36 cellular contexts compared by ENCODE assay signal in genomic region chr2:55438391-55439100, GRCh38.
"Had no signal": no experiment of that assay in that cellular context is flagged by ENCODE, and none has a peak within 500 bp of the region (broad histone marks: within the 10 kb centered on the region; RNA-seq: fewer than 3 reads in every experiment).

No MANE protein-coding gene starts in this region.

- H3K27ac Mint-ChIP-seq: activated B cell treated with CpG ODN at 0.5 μM for 24 hours; activated CD8-positive, alpha-beta memory T cell treated with anti-CD3 and anti-CD28 coated beads, Interleukin-2, amount 10 ng/mL, durations not matched to agents 7 days and 5 days; activated CD8-positive, alpha-beta T cell treated with anti-CD3 and anti-CD28 coated beads, Interleukin-2, amount 10 ng/mL, durations not matched to agents 7 days and 5 days; activated naive CD4-positive, alpha-beta T cell treated with anti-CD3 and anti-CD28 coated beads for 36 hours; activated naive CD4-positive, alpha-beta T cell treated with anti-CD3 and anti-CD28 coated beads, Interleukin-2, amount 50 U/mL, for 24 hours; activated naive CD8-positive, alpha-beta T cell treated with anti-CD3 and anti-CD28 coated beads for 36 hours; activated naive CD8-positive, alpha-beta T cell treated with anti-CD3 and anti-CD28 coated beads, Interleukin-2, amount 50 U/mL, for 24 hours; activated T-helper 1 cell treated with anti-CD3 and anti-CD28 coated beads, Interleukin-12 subunit alpha, Interleukin-12 subunit beta, Interleukin-2, Interleukin-4 antibody, amounts not matched to agents 30 ng/mL and 10 ng/mL and 1 ng/mL, durations not matched to agents 14 hours and 24 hours and 36 hours; activated T-helper 2 cell treated with anti-CD3 and anti-CD28 coated beads, Interferon-gamma antibody, Interleukin-2, Interleukin-4, amounts not matched to agents 10 μg/mL and 5 μg/mL and 100 μg/mL, durations not matched to agents 14 hours and 24 hours and 36 hours; effector memory CD8-positive, alpha-beta T cell; T-helper 17 cell had no signal

- H3K9me3 Mint-ChIP-seq: activated B cell treated with CpG ODN at 0.5 μM for 24 hours; activated naive CD4-positive, alpha-beta T cell treated with anti-CD3 and anti-CD28 coated beads for 36 hours; activated naive CD4-positive, alpha-beta T cell treated with anti-CD3 and anti-CD28 coated beads, Interleukin-2, amount 50 U/mL, for 24 hours; activated naive CD8-positive, alpha-beta T cell treated with anti-CD3 and anti-CD28 coated beads for 36 hours; activated naive CD8-positive, alpha-beta T cell treated with anti-CD3 and anti-CD28 coated beads, Interleukin-2, amount 50 U/mL, for 24 hours; activated T-helper 1 cell treated with anti-CD3 and anti-CD28 coated beads, Interleukin-12 subunit alpha, Interleukin-12 subunit beta, Interleukin-2, Interleukin-4 antibody, amounts not matched to agents 30 ng/mL and 10 ng/mL and 1 ng/mL, durations not matched to agents 14 hours and 24 hours and 36 hours; activated T-helper 2 cell treated with anti-CD3 and anti-CD28 coated beads, Interferon-gamma antibody, Interleukin-2, Interleukin-4, amounts not matched to agents 10 μg/mL and 5 μg/mL and 100 μg/mL, durations not matched to agents 14 hours and 24 hours and 36 hours; effector memory CD8-positive, alpha-beta T cell; T-helper 2 cell treated with Interferon-gamma antibody and Interleukin-4, amounts not matched to agents 5 μg/mL and 100 μg/mL, for 36 hours had no signal

- ATAC-seq: activated CD4-positive, CD25-positive, alpha-beta regulatory T cell treated with anti-CD3 and anti-CD28 coated beads, Interleukin-2, amount 50 U/mL, for 24 hours; activated CD8-positive, alpha-beta memory T cell treated with anti-CD3 and anti-CD28 coated beads, Interleukin-2, amount 10 ng/mL, durations not matched to agents 7 days and 5 days; activated CD8-positive, alpha-beta T cell treated with anti-CD3 and anti-CD28 coated beads, Interleukin-2, amount 10 ng/mL, durations not matched to agents 7 days and 5 days; activated naive CD8-positive, alpha-beta T cell treated with anti-CD3 and anti-CD28 coated beads, Interleukin-2, amount 50 U/mL, for 24 hours; body of pancreas; effector memory CD8-positive, alpha-beta T cell; foreskin keratinocyte; gastrocnemius medialis; T-helper 17 cell had no signal

- H3K36me3 ChIP-seq: adrenal gland, esophagus muscularis mucosa, gastrocnemius medialis, WERI-Rb-1 had no signal

- FAIRE-seq: colon had no signal

- H3K27me3 Mint-ChIP-seq: activated naive CD4-positive, alpha-beta T cell treated with anti-CD3 and anti-CD28 coated beads, Interleukin-2, amount 50 U/mL, for 24 hours; activated naive CD8-positive, alpha-beta T cell treated with anti-CD3 and anti-CD28 coated beads for 36 hours had no signal

- H3K36me3 Mint-ChIP-seq: activated CD8-positive, alpha-beta memory T cell treated with anti-CD3 and anti-CD28 coated beads, Interleukin-2, amount 10 ng/mL, durations not matched to agents 7 days and 5 days; activated naive CD8-positive, alpha-beta T cell treated with anti-CD3 and anti-CD28 coated beads for 36 hours had no signal

- DNase-seq: activated B cell treated with CpG ODN at 0.5 μM for 24 hours; activated CD4-positive, alpha-beta T cell treated with anti-CD3 and anti-CD28 coated beads for 48 hours; activated CD4-positive, alpha-beta T cell treated with anti-CD3 and anti-CD28 coated beads, Interleukin-2, amount 50 U/mL, for 1 hour; activated CD4-positive, alpha-beta T cell treated with anti-CD3 and anti-CD28 coated beads, Interleukin-2, amount 50 U/mL, for 48 hours; activated CD8-positive, alpha-beta memory T cell treated with anti-CD3 and anti-CD28 coated beads, Interleukin-2, amount 10 ng/mL, durations not matched to agents 7 days and 5 days; activated CD8-positive, alpha-beta memory T cell treated with anti-CD3 and anti-CD28 coated beads, Interleukin-2, amount 50 U/mL, for 4 hours; activated CD8-positive, alpha-beta T cell treated with anti-CD3 and anti-CD28 coated beads, Interleukin-2, amount 10 ng/mL, durations not matched to agents 7 days and 5 days; activated effector memory CD4-positive, alpha-beta T cell treated with anti-CD3 and anti-CD28 coated beads, Interleukin-2, amount 50 U/mL, for 16 hours; activated naive CD4-positive, alpha-beta T cell treated with anti-CD3 and anti-CD28 coated beads for 36 hours; activated naive CD8-positive, alpha-beta T cell treated with anti-CD3 and anti-CD28 coated beads for 36 hours; activated naive CD8-positive, alpha-beta T cell treated with anti-CD3 and anti-CD28 coated beads, Interleukin-2, amount 50 U/mL, for 24 hours; activated T-cell treated with anti-CD3 and anti-CD28 coated beads, Interleukin-2, amount 50 U/mL, for 1 hour; activated T-cell treated with anti-CD3 and anti-CD28 coated beads, Interleukin-2, amount 50 U/mL, for 48 hours; adrenal gland; amygdala; aorta; body of pancreas; caudate nucleus; cortex of kidney; dermis blood vessel endothelial cell; effector CD4-positive, alpha-beta T cell; effector memory CD8-positive, alpha-beta T cell; erythroblast; foreskin keratinocyte; gastrocnemius medialis; T-helper 1 cell; T-helper 17 cell; T1000; WERI-Rb-1 had no signal

- H3K27ac ChIP-seq: adrenal gland, body of pancreas, esophagus muscularis mucosa, foreskin keratinocyte, gastrocnemius medialis, WERI-Rb-1 had no signal

- H3K27me3 ChIP-seq: adrenal gland, body of pancreas, esophagus muscularis mucosa, foreskin keratinocyte, gastrocnemius medialis had no signal

- H3K4me1 ChIP-seq: adrenal gland, body of pancreas, esophagus muscularis mucosa, foreskin keratinocyte, gastrocnemius medialis had no signal

- H3K4me3 Mint-ChIP-seq: activated B cell treated with CpG ODN at 0.5 μM for 24 hours; activated CD8-positive, alpha-beta memory T cell treated with anti-CD3 and anti-CD28 coated beads, Interleukin-2, amount 10 ng/mL, durations not matched to agents 7 days and 5 days; activated CD8-positive, alpha-beta T cell treated with anti-CD3 and anti-CD28 coated beads, Interleukin-2, amount 10 ng/mL, durations not matched to agents 7 days and 5 days; activated naive CD4-positive, alpha-beta T cell treated with anti-CD3 and anti-CD28 coated beads for 36 hours; activated naive CD4-positive, alpha-beta T cell treated with anti-CD3 and anti-CD28 coated beads, Interleukin-2, amount 50 U/mL, for 24 hours; activated naive CD8-positive, alpha-beta T cell treated with anti-CD3 and anti-CD28 coated beads for 36 hours; activated naive CD8-positive, alpha-beta T cell treated with anti-CD3 and anti-CD28 coated beads, Interleukin-2, amount 50 U/mL, for 24 hours; activated T-helper 1 cell treated with anti-CD3 and anti-CD28 coated beads, Interleukin-12 subunit alpha, Interleukin-12 subunit beta, Interleukin-2, Interleukin-4 antibody, amounts not matched to agents 30 ng/mL and 10 ng/mL and 1 ng/mL, durations not matched to agents 14 hours and 24 hours and 36 hours; effector memory CD8-positive, alpha-beta T cell; T-helper 17 cell; T-helper 2 cell treated with Interferon-gamma antibody and Interleukin-4, amounts not matched to agents 5 μg/mL and 100 μg/mL, for 36 hours had no signal

- H3K4me3 ChIP-seq: adrenal gland, body of pancreas, esophagus muscularis mucosa, gastrocnemius medialis had no signal

- H3K9me3 ChIP-seq: adrenal gland, body of pancreas, esophagus muscularis mucosa, gastrocnemius medialis had no signal

- H3K4me1 Mint-ChIP-seq: activated B cell treated with CpG ODN at 0.5 μM for 24 hours; activated CD8-positive, alpha-beta memory T cell treated with anti-CD3 and anti-CD28 coated beads, Interleukin-2, amount 10 ng/mL, durations not matched to agents 7 days and 5 days; activated naive CD4-positive, alpha-beta T cell treated with anti-CD3 and anti-CD28 coated beads, Interleukin-2, amount 50 U/mL, for 24 hours; activated naive CD8-positive, alpha-beta T cell treated with anti-CD3 and anti-CD28 coated beads for 36 hours; activated naive CD8-positive, alpha-beta T cell treated with anti-CD3 and anti-CD28 coated beads, Interleukin-2, amount 50 U/mL, for 24 hours; T-helper 17 cell had no signal
